8 cellular contexts compared by ENCODE assay signal in the genomic region with DNA sequence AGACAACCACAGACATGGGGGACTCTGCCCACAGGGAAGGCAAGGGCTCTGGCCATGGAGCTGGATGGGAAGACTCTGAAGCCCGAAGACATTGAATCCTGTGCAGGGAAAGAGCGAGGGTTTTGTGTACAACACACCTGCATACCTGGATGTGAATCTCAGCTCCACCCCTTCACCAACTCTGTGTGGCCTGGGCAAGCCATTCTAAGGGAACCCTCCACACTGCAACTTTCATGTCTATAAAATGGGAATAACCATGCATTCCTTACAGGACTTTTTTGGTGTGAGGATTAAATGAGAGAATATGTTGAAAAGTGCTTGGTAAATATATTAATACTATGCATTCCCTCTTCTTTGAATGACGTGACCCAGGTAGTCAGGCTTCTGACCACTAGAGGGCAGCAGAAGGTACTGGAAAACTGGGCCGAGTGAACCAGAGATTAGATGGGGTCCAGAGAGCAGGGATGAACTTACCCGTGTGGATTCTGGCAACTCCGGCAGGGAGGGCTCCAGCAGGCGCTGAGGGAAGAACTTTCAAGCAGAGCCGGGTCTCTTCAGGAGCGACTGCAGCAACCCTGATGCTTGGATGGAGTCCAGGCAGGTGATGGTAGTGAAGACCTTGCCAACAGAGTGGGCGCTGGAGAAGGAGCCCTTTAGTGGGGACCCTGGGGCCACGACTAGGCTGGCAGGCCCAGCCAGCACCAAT.
A peak's percentile ranks its signal among the peaks of the same experiment; 100 is the strongest.
DNase-seq lines count a peak whose midpoint lies in the region; ATAC-seq and TF ChIP-seq lines count a peak whose summit lies in the region.

No MANE protein-coding gene starts in this region.

- no peak overlapping the region for H3K4me3 ChIP-seq in choroid plexus epithelial cell (ENCODE audit: low read depth, low read length)

- peak; percentile 90 for TF ChIP-seq CTCF in choroid plexus epithelial cell (conservative IDR thresholded peaks at IDR 0.05; ENCODE audit: low read depth, low read length)

- DNase-seq in DMS79 treated with DMSO at 0.1 percent for 48 hours (lab: John Stamatoyannopoulos, UW) (peak; percentile 91), NCI-H2196 treated with DMSO at 0.1 percent for 48 hours (lab: John Stamatoyannopoulos, UW; ENCODE audit: unreplicated experiment) (peak; percentile 86), choroid plexus epithelial cell (ENCODE audit: low read depth) (peak; percentile 85), kidney tubule cell (ENCODE audit: low spot score) (peak; percentile 90)
- peak; percentile 23 for DNase-seq in activated CD4-positive, CD25-positive, alpha-beta regulatory T cell treated with anti-CD3 and anti-CD28 coated beads, Interleukin-2, amount 50 U/mL, for 16 hours (ENCODE audit: low read depth, low spot score)
- DNase-seq in stimulated activated CD4-positive, alpha-beta T cell treated with anti-CD3 and anti-CD28 coated beads, Interleukin-2, amount 100 ng/mL, for 24 hours: peak; percentile 64 to 72

- ATAC-seq in HG02759 (IDR thresholded peaks at IDR 0.05; ENCODE audit: unreplicated experiment) (peak; percentile 45), GM18858 (IDR thresholded peaks at IDR 0.05; ENCODE audit: unreplicated experiment) (no peak)

Comparison
In these comparisons a context has a peak if more than half of its experiments do, and no peak if none do; other contexts are left out.
1. DNase-seq: peak in every context shown above with its lines; median percentile 91 in DMS79 treated with DMSO at 0.1 percent for 48 hours; 90 in kidney tubule cell; 86 in NCI-H2196 treated with DMSO at 0.1 percent for 48 hours; 85 in choroid plexus epithelial cell; 68 in stimulated activated CD4-positive, alpha-beta T cell treated with anti-CD3 and anti-CD28 coated beads, Interleukin-2, amount 100 ng/mL, for 24 hours; 23 in activated CD4-positive, CD25-positive, alpha-beta regulatory T cell treated with anti-CD3 and anti-CD28 coated beads, Interleukin-2, amount 50 U/mL, for 16 hours.